In genomic region chr1:31605908-31606427, GRCh38 we compare ENCODE assay signal across 8 cellular contexts. TPM values are rescaled to one million over a fixed set of nuclear protein-coding genes. Genes with fewer than 3 reads are reported as not detected.
DNase-seq lines count a peak whose midpoint lies in the region; ATAC-seq and TF ChIP-seq lines count a peak whose summit lies in the region.

No MANE protein-coding gene starts in this region.

- no peaks in the 10 kb centered on the region for H3K79me1 ChIP-seq in IMR-90 (ENCODE audit: low read depth in 1 of 2, low read length in 2 of 2)

- intact Hi-C loops in IMR-90 (cut with micrococcal nuclease), result no loop called here
- intact Hi-C loops in colonic mucosa (cut with DNase I), result no loop called here
- intact Hi-C loops in ovary (cut with DNase I), result no loop called here

- no peak overlapping the region; the same call in 1 of the 2 replicates for H2BK120ac ChIP-seq in IMR-90 (ENCODE audit: low read depth, low read length)

- no peak overlapping the region for H3K18ac ChIP-seq in IMR-90 (ENCODE audit: low read depth, low read length)

- no peak overlapping the region for H3K4me2 ChIP-seq in IMR-90 (ENCODE audit: low read depth, low read length)

- TF ChIP-seq POLR2A in IMR-90 (IDR thresholded peaks at IDR 0.05; ENCODE audit: low read depth, low read length) (no peak), ovary (IDR thresholded peaks at IDR 0.05) (no peak)

- ATAC-seq in GM21390 (IDR thresholded peaks at IDR 0.05; ENCODE audit: unreplicated experiment) (peak; percentile 91), IMR-90 (ENCODE audit: low read depth) (peak; percentile 62)

- H4K8ac ChIP-seq in IMR-90 (ENCODE audit: low read depth in 2 of 2, low read length in 2 of 2), result no peak overlapping the region

- peak overlapping the region; percentile 32 for H2AFZ ChIP-seq in IMR-90 (replicated peaks; ENCODE audit: low read length, poor library complexity)

- in situ Hi-C loops in IMR-90 (cut with MboI; ENCODE audit: low sequenced_read_pairs), result no loop called here

- no peaks in the 10 kb centered on the region for H3K4me1 ChIP-seq in IMR-90 (ENCODE audit: control insufficient read depth, insufficient read depth, low read length)
- H3K4me1 ChIP-seq in colonic mucosa, result no peaks in the 10 kb centered on the region
- no peaks in the 10 kb centered on the region for H3K4me1 ChIP-seq in ovary (ENCODE audit: insufficient read depth)

- no peak overlapping the region for H4K5ac ChIP-seq in IMR-90 (ENCODE audit: low read depth, low read length)

- no peak for TF ChIP-seq CTCF in GM10248 (IDR thresholded peaks at IDR 0.05; ENCODE audit: control extremely low read depth, extremely low read depth, low read depth, missing control alignments)
- no peak for TF ChIP-seq CTCF in IMR-90 (conservative IDR thresholded peaks at IDR 0.05; ENCODE audit: low read depth, low read length)
- TF ChIP-seq CTCF in fibroblast of mammary gland (conservative IDR thresholded peaks at IDR 0.05; ENCODE audit: control insufficient read depth, insufficient read depth, low read depth, low read length), result no peak
- no peak for TF ChIP-seq CTCF in colonic mucosa (IDR thresholded peaks at IDR 0.05)
- TF ChIP-seq CTCF in ovary (IDR thresholded peaks at IDR 0.05), result no peak

- H3K9ac ChIP-seq in IMR-90 (ENCODE audit: low read depth, low read length) (no peak overlapping the region), colonic mucosa (ENCODE audit: low read depth in 2 of 2, low read length in 2 of 2) (no peak overlapping the region)

- H3K4me3 ChIP-seq in IMR-90 (ENCODE audit: insufficient read depth, low read depth, low read length), result no peak overlapping the region
- no peak overlapping the region for H3K4me3 ChIP-seq in fibroblast of mammary gland (ENCODE audit: control insufficient read depth, low read depth, low read length)
- H3K4me3 ChIP-seq in colonic mucosa, result no peak overlapping the region
- no peak overlapping the region for H3K4me3 ChIP-seq in ovary

- no peak overlapping the region for H3K23ac ChIP-seq in IMR-90 (ENCODE audit: low read depth, low read length)

- no peak overlapping the region for H2AK9ac ChIP-seq in IMR-90 (replicated peaks; ENCODE audit: low read depth, low read length, poor library complexity)

- 80% methylated on average over 1 of the region's 4 CpGs; no CpG with 5 or more reads in 1 of the 2 experiments for WGBS in IMR-90 (ENCODE audit: extremely low coverage in 2 of 2, insufficient read length in 1 of 2), 2 experiments
- 92 to 97% (median 94%) methylated on average over 4 of the region's 4 CpGs for WGBS in ovary, 3 donors

- POLR2A ChIA-PET in GM10248 (lab: Yijun Ruan, JAX), result no interaction called here
- POLR2A ChIA-PET in IMR-90 (lab: Charles Lee; ENCODE audit: unreplicated experiment), result no interaction called here

- DNase-seq in GM10248 (ENCODE audit: extremely low spot score), result peak; percentile 87
- DNase-seq in IMR-90, result peak; percentile 88
- peak; percentile 92 for DNase-seq in fibroblast of mammary gland (ENCODE audit: low read depth)
- no peak for DNase-seq in colonic mucosa
- DNase-seq in substantia nigra (lab: John Stamatoyannopoulos, UW), result no peak
- DNase-seq in ovary, result no peak
- no peak for DNase-seq in iPS-NIHi11 (ENCODE audit: low spot score)

- H3K36me3 ChIP-seq in IMR-90 (ENCODE audit: control insufficient read depth, insufficient read depth, low read length) (no peaks in the 10 kb centered on the region), colonic mucosa (no peaks in the 10 kb centered on the region), ovary (no peaks in the 10 kb centered on the region)

- no peak overlapping the region for H2BK15ac ChIP-seq in IMR-90 (ENCODE audit: low read depth, low read length)

- dilution Hi-C loops in IMR-90 (cut with HindIII; ENCODE audit: low sequenced_read_pairs, unreplicated experiment), result no loop called here

- no peak overlapping the region for H3K4ac ChIP-seq in IMR-90 (ENCODE audit: low read depth, low read length)

- H3K56ac ChIP-seq in IMR-90 (ENCODE audit: extremely low read depth, insufficient read depth, low read length), result no peak overlapping the region

- H2BK5ac ChIP-seq in IMR-90 (ENCODE audit: low read depth, low read length, poor library complexity, severe bottlenecking), result no peak overlapping the region

- H3K27me3 ChIP-seq in IMR-90 (ENCODE audit: control insufficient read depth, insufficient read depth, low read length) (peaks cover 6% of the 10 kb centered on the region), colonic mucosa (no peaks in the 10 kb centered on the region), ovary (no peaks in the 10 kb centered on the region)

- CTCF ChIA-PET in GM10248 (lab: Yijun Ruan, JAX), result interaction anchor here (0.8 to 6.1 kb wide), 5 partner anchors 12 to 43 kb away, joined by 3 to 41 read pairs (median 3); partner anchors contain the start of gene HCRTR1
- CTCF ChIA-PET in IMR-90 (lab: Yijun Ruan, JAX), result interaction anchor here (1.5 kb wide), 1 partner anchor 11 kb away, joined by 4 read pairs; no protein-coding TSS in a partner anchor

- H3K14ac ChIP-seq in IMR-90 (replicated peaks; ENCODE audit: low read depth, low read length), result no peak overlapping the region

- H3K9me1 ChIP-seq in IMR-90 (ENCODE audit: insufficient read depth, low read length), result 0 out of 2 replicates have a peak, but pooled peaks cover 4% of the 10 kb centered on the region

- TF ChIP-seq RAD21 in IMR-90 (IDR thresholded peaks at IDR 0.05; ENCODE audit: low read length), result no peak

- no TSS peak for BruUV-seq in IMR-90 (replicated peaks; lab: Mats Ljungman, UMichigan)

- H3K27ac ChIP-seq in IMR-90 (ENCODE audit: insufficient read depth, low read length) (no peak overlapping the region), colonic mucosa (no peak overlapping the region), substantia nigra (ENCODE audit: low read depth, low read length, poor library complexity, severe bottlenecking) (no peak overlapping the region), ovary (no peak overlapping the region)

- H3K9me3 ChIP-seq in IMR-90 (ENCODE audit: control insufficient read depth, insufficient read depth, low read length) (no peaks in the 10 kb centered on the region), colonic mucosa (no peaks in the 10 kb centered on the region), ovary (no peaks in the 10 kb centered on the region)

- H4K20me1 ChIP-seq in IMR-90 (ENCODE audit: insufficient read depth, low read length), result no peaks in the 10 kb centered on the region

- no peak overlapping the region for H4K91ac ChIP-seq in IMR-90 (ENCODE audit: insufficient read depth, low read depth, low read length)

- H2BK20ac ChIP-seq in IMR-90 (ENCODE audit: low read depth, low read length), result peak overlapping the region; percentile 22; the same call in 1 of the 2 replicates

- H2AK5ac ChIP-seq in IMR-90 (ENCODE audit: low read depth, low read length), result no peak overlapping the region

- TF ChIP-seq EP300 in ovary (IDR thresholded peaks at IDR 0.05), result no peak

TF ChIP-seq in IMR-90, 13 proteins besides CTCF, POLR2A, EP300 and RAD21 (continues in another document):
- no peak for TF ChIP-seq RFX5 (IDR thresholded peaks at IDR 0.05; ENCODE audit: low read depth, low read length)
- TF ChIP-seq SMC3 (IDR thresholded peaks at IDR 0.05; ENCODE audit: low read depth, low read length), result no peak
- no peak for TF ChIP-seq RCOR1 (IDR thresholded peaks at IDR 0.05; ENCODE audit: insufficient replicate concordance, low read length)
- TF ChIP-seq FOS (IDR thresholded peaks at IDR 0.05; ENCODE audit: low read depth, low read length), result no peak; the same call in 1 of the 2 replicates
- TF ChIP-seq NFE2L2 (IDR thresholded peaks at IDR 0.05; ENCODE audit: low read depth, low read length), result peak; percentile 58
- no peak for TF ChIP-seq ELK1 (IDR thresholded peaks at IDR 0.05; ENCODE audit: borderline replicate concordance, low read depth, low read length)
- TF ChIP-seq MAZ (IDR thresholded peaks at IDR 0.05; ENCODE audit: borderline replicate concordance, low read depth, low read length), result no peak
- no peak for TF ChIP-seq MXI1 (IDR thresholded peaks at IDR 0.05; ENCODE audit: borderline replicate concordance, low read depth, low read length)
- no peak for TF ChIP-seq CHD1 (IDR thresholded peaks at IDR 0.05; ENCODE audit: low read depth, low read length)
- TF ChIP-seq BHLHE40 (IDR thresholded peaks at IDR 0.05; ENCODE audit: low read depth, low read length), result no peak

RNA-seq across cellular contexts. Expression of gene HCRTR1, which starts 11.5 kb away (rescaled TPM):
- total RNA-seq in IMR-90 (2012; rRNA removed) (not detected in 2 replicates), colonic mucosa (not detected), ovary (not detected)
- polyA plus RNA-seq in IMR-90 (2012; rRNA removed) (not detected in 2 replicates), ovary (not detected)
- polyA plus RNA-seq in IMR-90 (2012; cell fraction: cytosol; rRNA removed), result not detected in 2 replicates
- polyA plus RNA-seq in IMR-90 (2012; cell fraction: nucleus; rRNA removed; ENCODE audit: low replicate concordance), result 0.09 and 0.12 TPM in 2 replicates

RNA-seq across cellular contexts. Expression of gene TINAGL1, which starts 29.7 kb away (rescaled TPM):
- 0.54 and 0.56 TPM in 2 replicates for total RNA-seq in IMR-90 (2012; rRNA removed)
- polyA plus RNA-seq in IMR-90 (2012; rRNA removed), result 1.4 and 1.5 TPM in 2 replicates
- 0.76 and 2.1 TPM in 2 replicates for polyA plus RNA-seq in IMR-90 (2012; cell fraction: cytosol; rRNA removed)
- 1.7 and 2.8 TPM in 2 replicates for polyA plus RNA-seq in IMR-90 (2012; cell fraction: nucleus; rRNA removed; ENCODE audit: low replicate concordance)
- 100 to 1,000 TPM; 116 to 130 TPM for total RNA-seq in colonic mucosa
- 10 to 100 TPM; 27.1 to 57.3 (median 31.4) TPM for total RNA-seq in ovary
- 10 to 100 TPM; 30.0 to 55.0 TPM for polyA plus RNA-seq in ovary

RNA-seq across cellular contexts. Expression of gene PEF1, which starts 38.7 kb away (rescaled TPM):
- 90.0 and 104 TPM in 2 replicates for total RNA-seq in IMR-90 (2012; rRNA removed)
- polyA plus RNA-seq in IMR-90 (2012; rRNA removed), result 84.2 TPM in 2 replicates
- 60.3 and 78.3 TPM in 2 replicates for polyA plus RNA-seq in IMR-90 (2012; cell fraction: cytosol; rRNA removed)
- polyA plus RNA-seq in IMR-90 (2012; cell fraction: nucleus; rRNA removed; ENCODE audit: low replicate concordance), result 41.2 and 50.2 TPM in 2 replicates
- 10 to 100 TPM; 57.5 to 67.8 TPM for total RNA-seq in colonic mucosa
- total RNA-seq in ovary, result 10 to 100 TPM; 31.7 to 65.2 (median 59.9) TPM
- polyA plus RNA-seq in ovary, result 10 to 100 TPM; 54.3 to 58.2 TPM

Comparison
In these comparisons a context has a peak if more than half of its experiments do, and no peak if none do; other contexts are left out.
1. DNase-seq: peak in GM10248 (single experiment), IMR-90 (single experiment) and fibroblast of mammary gland (single experiment); none in colonic mucosa (single experiment), substantia nigra (0 of 49), ovary (0 of 5) and iPS-NIHi11 (single experiment).
2. RNA of gene TINAGL1, which starts 29.7 kb away (total RNA-seq): 116 to 130 TPM in colonic mucosa and 27.1 to 57.3 TPM in ovary; 0.54 to 0.56 TPM in IMR-90; every median in the first group is over 10 times any median in the second.